Comparison of ENCODE assay signal across 15 cellular contexts in the genomic region with DNA sequence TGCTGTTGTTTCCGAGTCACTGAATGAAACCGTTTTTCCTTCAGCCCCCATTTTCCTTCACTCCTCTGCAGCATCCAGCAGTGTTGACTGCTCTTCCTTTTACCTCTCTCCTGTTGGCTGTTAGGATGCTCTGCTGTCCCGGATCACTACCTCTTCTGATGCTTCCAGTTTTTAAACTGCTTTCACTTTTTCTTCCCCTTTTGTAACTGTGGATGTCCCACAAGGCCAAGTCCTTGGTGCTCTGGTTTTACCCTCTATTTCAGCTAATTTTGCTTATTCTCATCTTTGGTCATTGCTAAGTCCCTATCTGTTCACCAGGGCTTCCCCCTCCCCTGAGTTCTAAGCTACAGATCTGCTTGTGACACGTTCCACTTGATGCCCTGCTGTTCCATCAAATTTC. TPM values are rescaled to one million over a fixed set of nuclear protein-coding genes. Genes with fewer than 3 reads are reported as not detected.
DNase-seq lines count a peak whose midpoint lies in the region; ATAC-seq, FAIRE-seq and TF ChIP-seq lines count a peak whose summit lies in the region.
"Had no signal": no experiment of that assay in that cellular context is flagged by ENCODE, and none has a peak within 500 bp of the region (broad histone marks: within the 10 kb centered on the region; RNA-seq: fewer than 3 reads in every experiment).

No MANE protein-coding gene starts in this region.

- CTCF ChIA-PET in GM12878 (lab: Yijun Ruan, JAX) (interaction anchor here (1.3 kb wide), 1 partner anchor 97 kb away, joined by 4 read pairs; no protein-coding TSS in a partner anchor), HEK293T (lab: Yijun Ruan, JAX) (no interaction called here)

- 6% methylated on average over 4 of the region's 4 CpGs for WGBS in GM12878 (ENCODE audit: insufficient coverage, insufficient replicate concordance, low lambda C conversion rate, missing lambda C conversion rate)

- no peaks in the 10 kb centered on the region for H3K27me3 ChIP-seq in GM12878 (replicated peaks in 1 of 2; ENCODE audit: control insufficient read depth in 2 of 2, insufficient read depth in 2 of 2, low read length in 1 of 2)
- H3K27me3 ChIP-seq: esophagus squamous epithelium had no signal

- BruUV-seq in GM12878 (replicated peaks; lab: Mats Ljungman, UMichigan), result no TSS peak

- no peaks in the 10 kb centered on the region for H4K20me1 ChIP-seq in GM12878 (ENCODE audit: control insufficient read depth, insufficient read depth)

- DNase-seq in GM12878 (ENCODE audit: low read depth, low spot score) (no peak), ACHN (no peak), Right ventricle myocardium superior (no peak), HEK293T (ENCODE audit: extremely low spot score) (no peak)
- DNase-seq in activated CD4-positive, alpha-beta T cell treated with anti-CD3 and anti-CD28 coated beads for 48 hours, result no peak
- DNase-seq: activated CD4-positive, alpha-beta T cell treated with anti-CD3 and anti-CD28 coated beads for 1 hour; amygdala; DMS153; esophagus squamous epithelium; lower lobe of right lung; NCI-H524 treated with DMSO at 0.1 percent for 48 hours; stimulated activated naive CD4-positive, alpha-beta T cell treated with Interleukin-2 at 50 U/mL for 16 hours had no signal

- peak; percentile 98 for ATAC-seq in GM18508 (IDR thresholded peaks at IDR 0.05; ENCODE audit: insufficient read depth, unreplicated experiment)
- ATAC-seq in GM21526 (IDR thresholded peaks at IDR 0.05; ENCODE audit: low FRiP score, unreplicated experiment), result peak; percentile 91
- peak; percentile 84 for ATAC-seq in HG03175 (IDR thresholded peaks at IDR 0.05; ENCODE audit: unreplicated experiment)
- ATAC-seq in GM12878, result peak; percentile 62
- no peak for ATAC-seq in Right ventricle myocardium superior (ENCODE audit: poor library complexity)

- TF ChIP-seq RAD21 in GM12878 (IDR thresholded peaks at IDR 0.05; ENCODE audit: insufficient read depth, low read depth, low read length), result no peak

- in situ Hi-C loops in GM12878 (cut with MboI), result no loop called here
- in situ Hi-C loops in ACHN (cut with HindIII; ENCODE audit: low pct_ligation_motif_present, low pct_unique_long_range_greater_than_20kb, low sequenced_read_pairs), result no loop called here

- peak overlapping the region; percentile 1; the same call in 1 of the 2 replicates for H2AFZ ChIP-seq in GM12878 (ENCODE audit: control insufficient read depth, low read depth, low read length)

- SMC1A ChIA-PET in GM12878 (lab: Charles Lee; ENCODE audit: uncharacterized antibody, unreplicated experiment), result interaction anchor here (0.9 kb wide), 1 partner anchor 16 kb away, joined by 3 read pairs; no protein-coding TSS in a partner anchor

- peak; percentile 84 for FAIRE-seq in GM12878 (lab: Jason Lieb, UNC)

- H3K36me3 ChIP-seq in GM12878 (ENCODE audit: control insufficient read depth in 2 of 2, insufficient read depth in 2 of 2, low read length in 1 of 2), result no peaks in the 10 kb centered on the region

- no peak for TF ChIP-seq EP300 in GM12878 (IDR thresholded peaks at IDR 0.05; ENCODE audit: borderline replicate concordance in 1 of 2, control insufficient read depth in 1 of 2, low read depth in 2 of 2, low read length in 2 of 2)

- H3K4me2 ChIP-seq in GM12878 (ENCODE audit: control insufficient read depth, insufficient read depth), result peak overlapping the region; percentile 68

- H3K79me2 ChIP-seq in GM12878 (ENCODE audit: control insufficient read depth, insufficient read depth, low read length), result no peaks in the 10 kb centered on the region

- TF ChIP-seq CTCF in GM12878 (IDR thresholded peaks at IDR 0.05 in 2 of 3, conservative IDR thresholded peaks at IDR 0.05 in 1 of 3; ENCODE audit: control insufficient read depth in 2 of 3, extremely low read depth in 1 of 3, insufficient read depth in 1 of 3, low read depth in 3 of 3, low read length in 3 of 3), result no peak

- POLR2A ChIA-PET in GM12878 (lab: Charles Lee), result no interaction called here
- POLR2A ChIA-PET in HEK293T (lab: Yijun Ruan, JAX), result no interaction called here

- no peak overlapping the region for H3K9ac ChIP-seq in GM12878 (ENCODE audit: control insufficient read depth, insufficient read depth, low read length)

- H3K9me3 ChIP-seq in GM12878 (replicated peaks; ENCODE audit: control insufficient read depth, insufficient read depth, low read length), result peaks cover 4% of the 10 kb centered on the region; the same call in 2 of the 3 replicates
- H3K9me3 ChIP-seq: esophagus squamous epithelium, lower lobe of right lung had no signal

- peak overlapping the region; percentile 30; the same call in 1 of the 2 replicates for H3K27ac ChIP-seq in GM12878 (ENCODE audit: control insufficient read depth, insufficient read depth)
- H3K27ac ChIP-seq: esophagus squamous epithelium, lower lobe of right lung had no signal

- peaks cover 12% of the 10 kb centered on the region; the same call in 1 of the 2 replicates for H3K4me1 ChIP-seq in GM12878 (ENCODE audit: control insufficient read depth, insufficient read depth, low read length)
- H3K4me1 ChIP-seq: esophagus squamous epithelium had no signal

- H3K4me3 ChIP-seq in GM12878, result no peak overlapping the region
- H3K4me3 ChIP-seq: esophagus squamous epithelium, lower lobe of right lung had no signal

- TF ChIP-seq POLR2A in GM12878 (IDR thresholded peaks at IDR 0.05; ENCODE audit: low read depth, low read length), result no peak

- intact Hi-C loops in GM12878 (cut with micrococcal nuclease; ENCODE audit: unreplicated experiment), result no loop called here
- intact Hi-C loops in Right ventricle myocardium superior (cut with DNase I), result no loop called here

- RAD21 ChIA-PET in GM12878 (lab: Charles Lee; ENCODE audit: unreplicated experiment), result no interaction called here

TF ChIP-seq in GM12878, 131 proteins besides CTCF, POLR2A, EP300 and RAD21 (continues in another document):
- TF ChIP-seq RBBP5 (conservative IDR thresholded peaks at IDR 0.05), result no peak
- no peak for TF ChIP-seq RAD51 (IDR thresholded peaks at IDR 0.05)
- TF ChIP-seq IRF4 (IDR thresholded peaks at IDR 0.05; ENCODE audit: low read depth, low read length), result no peak
- no peak for TF ChIP-seq CEBPB (IDR thresholded peaks at IDR 0.05; ENCODE audit: borderline replicate concordance in 1 of 2, low read depth in 2 of 2, low read length in 2 of 2)
- no peak for TF ChIP-seq SP1 (IDR thresholded peaks at IDR 0.05; ENCODE audit: low read depth, low read length)

TF ChIP-seq in HEK293T, 16 proteins besides CTCF, POLR2A, EP300 and RAD21:
- TF ChIP-seq ZNF384 (IDR thresholded peaks at IDR 0.05) (no peak), FOXK2 (IDR thresholded peaks at IDR 0.05) (no peak), TARDBP (IDR thresholded peaks at IDR 0.05) (no peak), LEF1 (IDR thresholded peaks at IDR 0.05; ENCODE audit: borderline replicate concordance) (no peak), HDGF (IDR thresholded peaks at IDR 0.05; ENCODE audit: borderline replicate concordance) (no peak)

RNA-seq across cellular contexts. Expression of a gene that starts 39.4 kb away (rescaled TPM):
- 98.2 and 103 TPM in 2 replicates for total RNA-seq in GM12878 (2013; cell fraction: nucleolus; rRNA removed)
- total RNA-seq in GM12878 (2014; rRNA removed) (0.05 and 0.23 TPM in 2 replicates), GM12878 (2014; rRNA removed; fragmentation: Illumina TruSeq; extraction: Trizol) (0.18 and 0.46 TPM in 2 replicates), GM12878 (2021) (0.61 and 0.95 TPM in 2 replicates), Right ventricle myocardium superior (37.8 TPM)
- 1.9 TPM for polyA plus RNA-seq in GM12878 (2011; ENCODE audit: low read depth)
- polyA plus RNA-seq in GM12878 (2011; rRNA removed) (0.68 and 0.98 TPM in 2 replicates), GM12878 (2014; fragmentation: Illumina TruSeq; extraction: Trizol) (0.12 and 0.16 TPM in 2 replicates), GM12878 (2014; fragmentation: Nextera tagmentation; extraction: Ambion mirVana) (under 1 TPM in 1 of 2 experiments, not detected in 1; 0.04 TPM), GM12878 (2014; rRNA removed) (0.05 and 0.14 TPM in 2 replicates), GM12878 (2016; fragmentation: Nextera tagmentation; extraction: Ambion mirVana) (under 1 TPM; 0.21 to 0.38 TPM)
- 0.23 and 0.36 TPM in 2 replicates for polyA plus RNA-seq in GM12878 (2011; cell fraction: cytosol; rRNA removed)
- 0.54 and 0.73 TPM in 2 replicates for polyA plus RNA-seq in GM12878 (2011; cell fraction: nucleus; rRNA removed)
- 2.8 and 3.1 TPM in 2 replicates for polyA plus RNA-seq in GM12878 (2012)
- 0.51 and 0.62 TPM in 2 replicates for polyA minus RNA-seq in GM12878 (2011; rRNA and poly(A)+ RNA removed)
- polyA minus RNA-seq in GM12878 (2011; cell fraction: cytosol; rRNA and poly(A)+ RNA removed), result not detected in 2 replicates
- 0.96 and 1.6 TPM in 2 replicates for polyA minus RNA-seq in GM12878 (2011; cell fraction: nucleus; rRNA and poly(A)+ RNA removed)
